Comparison of ENCODE assay signal across 8 cellular contexts in the genomic region with DNA sequence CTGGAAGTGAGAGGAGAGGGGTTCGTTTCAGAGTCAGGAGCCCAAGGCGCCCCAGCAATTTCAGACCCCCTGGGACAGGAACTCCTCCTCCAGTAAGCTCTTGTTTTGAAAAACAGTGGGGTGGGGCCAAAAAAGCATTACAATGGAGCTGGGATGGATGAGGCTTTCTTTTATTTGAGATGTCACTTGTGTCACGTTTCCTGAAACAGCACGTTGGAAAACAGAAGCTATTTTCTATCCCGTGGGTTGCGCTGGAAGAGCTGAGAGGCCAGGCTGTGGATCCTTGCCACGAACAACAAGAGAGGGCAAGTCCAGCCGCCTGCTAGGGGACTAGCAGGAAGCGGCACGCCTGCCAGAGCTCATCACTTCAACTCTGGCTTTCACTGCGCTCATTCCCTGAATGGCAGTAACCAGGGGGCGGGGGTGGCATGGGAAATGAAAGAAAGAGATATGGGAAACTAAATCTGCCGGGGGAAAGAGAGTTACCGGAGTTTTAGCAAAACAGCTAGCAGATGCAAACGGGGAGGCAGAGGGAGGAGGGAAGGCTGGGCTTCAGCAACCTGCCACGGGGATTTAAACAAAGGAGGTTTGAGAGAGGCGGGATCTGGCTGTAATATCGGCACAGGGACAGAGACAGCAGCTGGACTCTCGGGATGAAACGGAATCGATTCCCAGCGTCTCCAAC. TPM values are rescaled to one million over a fixed set of nuclear protein-coding genes. Genes with fewer than 3 reads are reported as not detected.
DNase-seq lines count a peak whose midpoint lies in the region; ATAC-seq and TF ChIP-seq lines count a peak whose summit lies in the region.

No MANE protein-coding gene starts in this region.

- H3K27me3 ChIP-seq in brain microvascular endothelial cell (replicated peaks) (no peaks in the 10 kb centered on the region), iPS DF 6.9 (ENCODE audit: control insufficient read depth, insufficient read depth, low read length) (no peaks in the 10 kb centered on the region), sigmoid colon (no peaks in the 10 kb centered on the region)

- no peaks in the 10 kb centered on the region for H3K4me1 Mint-ChIP-seq in activated T-cell treated with anti-CD3 and anti-CD28 coated beads, Interleukin-2, amount 50 U/mL, for 4 hours (ENCODE audit: low read depth)

- H3K4me3 ChIP-seq in AG09309 (ENCODE audit: control insufficient read depth, low read depth, low read length) (peak overlapping the region; percentile 36), brain microvascular endothelial cell (ENCODE audit: low read depth, low read length) (peak overlapping the region; percentile 51), iPS DF 6.9 (ENCODE audit: low read length) (peak overlapping the region; percentile 74; the same call in 1 of the 2 replicates), sigmoid colon (peak overlapping the region; percentile 41 to 54 (median 50))

- no CpG with 5 or more reads among the region's 22 CpGs for WGBS in iPS DF 6.9 (ENCODE audit: insufficient coverage, insufficient read length)
- 12 to 44% methylated on average over 22 of the region's 22 CpGs for WGBS in sigmoid colon, 2 donors

- DNase-seq in AG09309 (ENCODE audit: low read depth) (no peak), NCI-H1694 treated with DMSO at 0.1 percent for 48 hours (lab: John Stamatoyannopoulos, UW) (peak; percentile 86), brain microvascular endothelial cell (peak; percentile 23), iPS DF 6.9 (ENCODE audit: low read depth, low spot score) (no peak), sigmoid colon (peak; percentile 84), cortex of kidney (lab: John Stamatoyannopoulos, UW) (no peak)
- DNase-seq in activated T-cell treated with anti-CD3 and anti-CD28 coated beads, Interleukin-2, amount 50 U/mL, for 4 hours: no peak
- no peak for DNase-seq in activated CD8-positive, alpha-beta memory T cell treated with anti-CD3 and anti-CD28 coated beads, Interleukin-2, amount 50 U/mL, for 4 hours

- no peak overlapping the region for H3K27ac ChIP-seq in brain microvascular endothelial cell
- no peak overlapping the region for H3K27ac ChIP-seq in iPS DF 6.9 (ENCODE audit: low read length)
- H3K27ac ChIP-seq in sigmoid colon: peak overlapping the region; percentile 81 to 87 (median 85)

- no peaks in the 10 kb centered on the region for H3K9me3 Mint-ChIP-seq in activated T-cell treated with anti-CD3 and anti-CD28 coated beads, Interleukin-2, amount 50 U/mL, for 4 hours

- H3K36me3 Mint-ChIP-seq in activated T-cell treated with anti-CD3 and anti-CD28 coated beads, Interleukin-2, amount 50 U/mL, for 4 hours (ENCODE audit: insufficient read depth): peaks cover 11% of the 10 kb centered on the region

- H3K9me3 ChIP-seq in iPS DF 6.9 (ENCODE audit: control insufficient read depth, insufficient read depth, low read length) (no peaks in the 10 kb centered on the region), sigmoid colon (no peaks in the 10 kb centered on the region)

- TF ChIP-seq CTCF in AG09309 (IDR thresholded peaks at IDR 0.05; ENCODE audit: control insufficient read depth, insufficient read depth, low read depth, low read length, missing control alignments): no peak
- no peak for TF ChIP-seq CTCF in brain microvascular endothelial cell (IDR thresholded peaks at IDR 0.05; ENCODE audit: low read depth, low read length, missing control alignments)
- no peak for TF ChIP-seq CTCF in sigmoid colon (IDR thresholded peaks at IDR 0.05)

- TF ChIP-seq EP300 in sigmoid colon (IDR thresholded peaks at IDR 0.05): no peak

- in situ Hi-C loops in brain microvascular endothelial cell (cut with HindIII; ENCODE audit: low pct_ligation_motif_present, low sequenced_read_pairs): no loop called here

- intact Hi-C loops in sigmoid colon (cut with DNase I): loop anchor here (5.0 kb wide), 2 partner anchors 43 to 57 kb away; no protein-coding TSS in a partner anchor

- ATAC-seq in activated T-cell treated with anti-CD3 and anti-CD28 coated beads, Interleukin-2, amount 50 U/mL, for 4 hours: no peak

- no peaks in the 10 kb centered on the region for H3K36me3 ChIP-seq in brain microvascular endothelial cell (replicated peaks)
- H3K36me3 ChIP-seq in iPS DF 6.9 (ENCODE audit: control insufficient read depth, insufficient read depth, low read length): no peaks in the 10 kb centered on the region
- H3K36me3 ChIP-seq in sigmoid colon: no peaks in the 10 kb centered on the region

- H3K4me1 ChIP-seq in iPS DF 6.9 (ENCODE audit: control insufficient read depth, insufficient read depth, low read length) (no peaks in the 10 kb centered on the region), sigmoid colon (peaks cover 0 to 59% (median 36%) of the 10 kb centered on the region in 4 donors)

- H3K27me3 Mint-ChIP-seq in activated T-cell treated with anti-CD3 and anti-CD28 coated beads, Interleukin-2, amount 50 U/mL, for 4 hours (ENCODE audit: low read depth): no peaks in the 10 kb centered on the region

- peak in 1 of 2 donors; percentile 27 for TF ChIP-seq POLR2A in sigmoid colon (IDR thresholded peaks at IDR 0.05)

- no peak overlapping the region for H3K4me3 Mint-ChIP-seq in activated T-cell treated with anti-CD3 and anti-CD28 coated beads, Interleukin-2, amount 50 U/mL, for 4 hours

RNA-seq across cellular contexts. Expression of a gene that starts 34.6 kb away (rescaled TPM):
- 10 to 100 TPM; 13.2 to 26.9 (median 15.9) TPM for total RNA-seq in sigmoid colon
- polyA plus RNA-seq in sigmoid colon: 1 to 10 TPM; 2.4 to 5.3 (median 4.6) TPM
- total RNA-seq in activated T-cell treated with anti-CD3 and anti-CD28 coated beads, Interleukin-2, amount 50 U/mL, for 4 hours: under 1 TPM; 0.71 to 0.92 (median 0.78) TPM

Comparison
In these comparisons a context has a peak if more than half of its experiments do, and no peak if none do; other contexts are left out.
1. DNase-seq: peak in NCI-H1694 treated with DMSO at 0.1 percent for 48 hours (single experiment), brain microvascular endothelial cell (single experiment) and sigmoid colon (single experiment); none in AG09309 (single experiment), iPS DF 6.9 (single experiment), cortex of kidney (single experiment), activated T-cell treated with anti-CD3 and anti-CD28 coated beads, Interleukin-2, amount 50 U/mL, for 4 hours (single experiment) and activated CD8-positive, alpha-beta memory T cell treated with anti-CD3 and anti-CD28 coated beads, Interleukin-2, amount 50 U/mL, for 4 hours (single experiment).
2. H3K27ac ChIP-seq: peak in sigmoid colon (4 of 4); none in brain microvascular endothelial cell (single experiment) and iPS DF 6.9 (single experiment).
3. RNA of a gene that starts 34.6 kb away (total RNA-seq): 13.2 to 26.9 TPM in sigmoid colon; 0.71 to 0.92 TPM in activated T-cell treated with anti-CD3 and anti-CD28 coated beads, Interleukin-2, amount 50 U/mL, for 4 hours; every median in the first group is over 4 times any median in the second.
4. Peak in every context shown above with its lines, with median percentiles within 50 percentile points of each other: H3K4me3 ChIP-seq.